In genomic region chr16:68529608-68529930, GRCh38 we compare ENCODE assay signal across 1 cellular context.
TF ChIP-seq lines count a peak whose summit lies in the region.

No MANE protein-coding gene starts in this region.

TF ChIP-seq in GM23338, 12 proteins besides CTCF, POLR2A, EP300 and RAD21 (continued from another document):
- TF ChIP-seq, protein P1, sequence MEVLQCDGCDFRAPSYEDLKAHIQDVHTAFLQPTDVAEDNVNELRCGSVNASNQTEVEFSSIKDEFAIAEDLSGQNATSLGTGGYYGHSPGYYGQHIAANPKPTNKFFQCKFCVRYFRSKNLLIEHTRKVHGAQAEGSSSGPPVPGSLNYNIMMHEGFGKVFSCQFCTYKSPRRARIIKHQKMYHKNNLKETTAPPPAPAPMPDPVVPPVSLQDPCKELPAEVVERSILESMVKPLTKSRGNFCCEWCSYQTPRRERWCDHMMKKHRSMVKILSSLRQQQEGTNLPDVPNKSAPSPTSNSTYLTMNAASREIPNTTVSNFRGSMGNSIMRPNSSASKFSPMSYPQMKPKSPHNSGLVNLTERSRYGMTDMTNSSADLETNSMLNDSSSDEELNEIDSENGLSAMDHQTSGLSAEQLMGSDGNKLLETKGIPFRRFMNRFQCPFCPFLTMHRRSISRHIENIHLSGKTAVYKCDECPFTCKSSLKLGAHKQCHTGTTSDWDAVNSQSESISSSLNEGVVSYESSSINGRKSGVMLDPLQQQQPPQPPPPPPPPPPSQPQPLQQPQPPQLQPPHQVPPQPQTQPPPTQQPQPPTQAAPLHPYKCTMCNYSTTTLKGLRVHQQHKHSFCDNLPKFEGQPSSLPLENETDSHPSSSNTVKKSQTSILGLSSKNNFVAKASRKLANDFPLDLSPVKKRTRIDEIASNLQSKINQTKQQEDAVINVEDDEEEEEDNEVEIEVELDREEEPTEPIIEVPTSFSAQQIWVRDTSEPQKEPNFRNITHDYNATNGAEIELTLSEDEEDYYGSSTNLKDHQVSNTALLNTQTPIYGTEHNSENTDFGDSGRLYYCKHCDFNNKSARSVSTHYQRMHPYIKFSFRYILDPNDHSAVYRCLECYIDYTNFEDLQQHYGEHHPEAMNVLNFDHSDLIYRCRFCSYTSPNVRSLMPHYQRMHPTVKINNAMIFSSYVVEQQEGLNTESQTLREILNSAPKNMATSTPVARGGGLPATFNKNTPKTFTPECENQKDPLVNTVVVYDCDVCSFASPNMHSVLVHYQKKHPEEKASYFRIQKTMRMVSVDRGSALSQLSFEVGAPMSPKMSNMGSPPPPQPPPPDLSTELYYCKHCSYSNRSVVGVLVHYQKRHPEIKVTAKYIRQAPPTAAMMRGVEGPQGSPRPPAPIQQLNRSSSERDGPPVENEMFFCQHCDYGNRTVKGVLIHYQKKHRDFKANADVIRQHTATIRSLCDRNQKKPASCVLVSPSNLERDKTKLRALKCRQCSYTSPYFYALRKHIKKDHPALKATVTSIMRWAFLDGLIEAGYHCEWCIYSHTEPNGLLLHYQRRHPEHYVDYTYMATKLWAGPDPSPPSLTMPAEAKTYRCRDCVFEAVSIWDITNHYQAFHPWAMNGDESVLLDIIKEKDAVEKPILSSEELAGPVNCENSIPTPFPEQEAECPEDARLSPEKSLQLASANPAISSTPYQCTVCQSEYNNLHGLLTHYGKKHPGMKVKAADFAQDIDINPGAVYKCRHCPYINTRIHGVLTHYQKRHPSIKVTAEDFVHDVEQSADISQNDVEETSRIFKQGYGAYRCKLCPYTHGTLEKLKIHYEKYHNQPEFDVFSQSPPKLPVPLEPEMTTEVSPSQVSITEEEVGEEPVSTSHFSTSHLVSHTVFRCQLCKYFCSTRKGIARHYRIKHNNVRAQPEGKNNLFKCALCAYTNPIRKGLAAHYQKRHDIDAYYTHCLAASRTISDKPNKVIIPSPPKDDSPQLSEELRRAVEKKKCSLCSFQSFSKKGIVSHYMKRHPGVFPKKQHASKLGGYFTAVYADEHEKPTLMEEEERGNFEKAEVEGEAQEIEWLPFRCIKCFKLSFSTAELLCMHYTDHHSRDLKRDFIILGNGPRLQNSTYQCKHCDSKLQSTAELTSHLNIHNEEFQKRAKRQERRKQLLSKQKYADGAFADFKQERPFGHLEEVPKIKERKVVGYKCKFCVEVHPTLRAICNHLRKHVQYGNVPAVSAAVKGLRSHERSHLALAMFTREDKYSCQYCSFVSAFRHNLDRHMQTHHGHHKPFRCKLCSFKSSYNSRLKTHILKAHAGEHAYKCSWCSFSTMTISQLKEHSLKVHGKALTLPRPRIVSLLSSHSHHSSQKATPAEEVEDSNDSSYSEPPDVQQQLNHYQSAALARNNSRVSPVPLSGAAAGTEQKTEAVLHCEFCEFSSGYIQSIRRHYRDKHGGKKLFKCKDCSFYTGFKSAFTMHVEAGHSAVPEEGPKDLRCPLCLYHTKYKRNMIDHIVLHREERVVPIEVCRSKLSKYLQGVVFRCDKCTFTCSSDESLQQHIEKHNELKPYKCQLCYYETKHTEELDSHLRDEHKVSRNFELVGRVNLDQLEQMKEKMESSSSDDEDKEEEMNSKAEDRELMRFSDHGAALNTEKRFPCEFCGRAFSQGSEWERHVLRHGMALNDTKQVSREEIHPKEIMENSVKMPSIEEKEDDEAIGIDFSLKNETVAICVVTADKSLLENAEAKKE (CRISPR knock-in tag; IDR thresholded peaks at IDR 0.05): no peak
- TF ChIP-seq JUNB (IDR thresholded peaks at IDR 0.05; ENCODE audit: unreplicated experiment) (no peak), ZNF114 (CRISPR knock-in tag; IDR thresholded peaks at IDR 0.05) (no peak), EZH2phosphoT487 (IDR thresholded peaks at IDR 0.05; ENCODE audit: unreplicated experiment) (no peak)
